8 cellular contexts compared by ENCODE assay signal in the genomic region with DNA sequence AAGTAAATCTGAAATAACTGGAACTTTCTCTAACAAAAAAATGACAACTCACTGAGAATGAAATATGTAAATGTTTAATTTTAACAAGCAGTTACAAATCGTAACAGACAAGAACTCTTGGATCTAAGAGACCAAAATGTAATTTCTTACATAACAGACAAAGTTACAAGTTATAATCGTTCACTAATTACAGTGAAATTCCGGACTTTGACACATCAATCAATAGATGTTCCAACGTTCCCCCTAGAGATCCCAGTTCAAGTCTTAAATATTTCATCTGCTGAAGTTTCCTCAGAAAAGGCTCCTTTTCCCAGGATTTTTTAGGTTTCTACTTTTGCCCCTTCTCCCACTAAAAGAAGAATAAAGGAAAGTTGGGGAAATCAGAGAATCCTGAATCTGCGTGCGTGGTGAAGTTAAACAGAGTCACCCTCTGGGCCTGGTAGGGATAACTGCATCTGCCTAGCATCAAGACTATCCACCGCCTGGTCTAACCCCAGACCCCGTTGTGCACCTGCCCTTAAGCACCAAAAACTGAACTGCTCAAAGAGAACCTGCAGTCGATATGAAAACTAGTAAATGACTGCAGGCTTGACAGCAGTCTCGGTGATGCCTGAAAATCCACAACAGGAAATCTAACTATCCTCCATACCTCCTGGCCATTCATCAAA. TPM values are rescaled to one million over a fixed set of nuclear protein-coding genes. Genes with fewer than 3 reads are reported as not detected.
DNase-seq lines count a peak whose midpoint lies in the region; ATAC-seq and TF ChIP-seq lines count a peak whose summit lies in the region.

No MANE protein-coding gene starts in this region.

- H3K36me3 Mint-ChIP-seq in mesothelial cell of epicardium, result peaks cover 1% of the 10 kb centered on the region

- H3K4me3 ChIP-seq in ACC112 (ENCODE audit: low read depth, low read length) (peak overlapping the region; percentile 88), GM12864 (ENCODE audit: low read depth, low read length) (peak overlapping the region; percentile 84), Panc1 (ENCODE audit: low read depth in 2 of 2, low read length in 2 of 2) (peak overlapping the region; percentile 66 to 89), upper lobe of right lung (peak overlapping the region; percentile 79)

- ATAC-seq in Panc1 (0 out of 2 replicates have a peak, but pooled peaks have one; percentile 5), upper lobe of right lung (no peak)

- TF ChIP-seq CTCF in GM12864 (IDR thresholded peaks at IDR 0.05; ENCODE audit: low read depth, low read length, missing control alignments) (no peak), Panc1 (IDR thresholded peaks at IDR 0.05) (no peak), mesothelial cell of epicardium (IDR thresholded peaks at IDR 0.05; ENCODE audit: unreplicated experiment) (no peak), upper lobe of right lung (IDR thresholded peaks at IDR 0.05) (no peak)

- DNase-seq in GM12864 (ENCODE audit: low read depth) (peak; percentile 60), Panc1 (ENCODE audit: low read depth, low spot score) (no peak), mesothelial cell of epicardium (ENCODE audit: low spot score in 2 of 2, unreplicated experiment in 2 of 2) (no peak), upper lobe of right lung (no peak), dedifferentiated amniotic fluid mesenchymal stem cell (ENCODE audit: extremely low spot score) (no peak), mucosa of gallbladder (ENCODE audit: low spot score) (no peak)
- peak; percentile 15 for DNase-seq in central memory CD4-positive, alpha-beta T cell

- peak overlapping the region; percentile 95 for H3K27ac Mint-ChIP-seq in mesothelial cell of epicardium

- no TSS peak for BruUV-seq in Panc1 (replicated peaks; lab: Mats Ljungman, UMichigan)

- in situ Hi-C loops in Panc1 (cut with HindIII; ENCODE audit: low pct_unique_long_range_greater_than_20kb, low sequenced_read_pairs), result no loop called here

- H3K4me1 ChIP-seq in ACC112 (ENCODE audit: control insufficient read depth, insufficient read depth, low read length, unreplicated experiment) (peaks cover 24% of the 10 kb centered on the region), Panc1 (ENCODE audit: control insufficient read depth, insufficient read depth, low read length) (peaks cover 9% of the 10 kb centered on the region), upper lobe of right lung (peaks cover 59% of the 10 kb centered on the region)

- POLR2A ChIA-PET in Panc1 (lab: Charles Lee), result no interaction called here

- CTCF ChIA-PET in Panc1 (lab: Charles Lee), result no interaction called here

- H3K9me3 ChIP-seq in Panc1 (ENCODE audit: control insufficient read depth, insufficient read depth, low read depth, low read length), result no peaks in the 10 kb centered on the region
- no peaks in the 10 kb centered on the region for H3K9me3 ChIP-seq in upper lobe of right lung

- H3K9me3 Mint-ChIP-seq in mesothelial cell of epicardium, result no peaks in the 10 kb centered on the region

- peaks cover 90% of the 10 kb centered on the region for H3K79me2 ChIP-seq in ACC112 (ENCODE audit: control insufficient read depth, insufficient read depth, low read length, unreplicated experiment)

- H3K36me3 ChIP-seq in ACC112 (ENCODE audit: insufficient read depth, low read length) (no peaks in the 10 kb centered on the region), Panc1 (ENCODE audit: control insufficient read depth, insufficient read depth, low read length) (no peaks in the 10 kb centered on the region), upper lobe of right lung (no peaks in the 10 kb centered on the region)

- H3K27me3 Mint-ChIP-seq in mesothelial cell of epicardium (ENCODE audit: low read depth), result no peaks in the 10 kb centered on the region

- H3K4me1 Mint-ChIP-seq in mesothelial cell of epicardium, result peaks cover 23% of the 10 kb centered on the region

- H3K27me3 ChIP-seq in ACC112 (ENCODE audit: insufficient read depth, low read length), result no peaks in the 10 kb centered on the region
- no peaks in the 10 kb centered on the region for H3K27me3 ChIP-seq in Panc1 (ENCODE audit: control insufficient read depth, insufficient read depth, low read length)
- H3K27me3 ChIP-seq in upper lobe of right lung, result no peaks in the 10 kb centered on the region

- peak overlapping the region; percentile 88 for H3K27ac ChIP-seq in ACC112 (ENCODE audit: low read depth, low read length)
- H3K27ac ChIP-seq in Panc1 (ENCODE audit: low read length), result peak overlapping the region; percentile 91
- H3K27ac ChIP-seq in upper lobe of right lung, result peak overlapping the region; percentile 99

- peak overlapping the region; percentile 82 for H3K4me3 Mint-ChIP-seq in mesothelial cell of epicardium

- H2AFZ ChIP-seq in ACC112 (ENCODE audit: low read length, unreplicated experiment), result peak overlapping the region; percentile 20

- intact Hi-C loops in Panc1 (cut with micrococcal nuclease; ENCODE audit: unreplicated experiment), result loop anchor here (10.0 kb wide), 2 partner anchors 63 to 187 kb away; no protein-coding TSS in a partner anchor
- intact Hi-C loops in upper lobe of right lung (cut with DNase I), result loop anchor here (10.0 kb wide), 1 partner anchor 63 kb away; no protein-coding TSS in a partner anchor

RNA-seq across cellular contexts. Expression of a gene that starts 2.3 kb away (rescaled TPM):
- total RNA-seq in Panc1 (2021; ENCODE audit: unreplicated experiment) (16.2 TPM), mesothelial cell of epicardium (15.8 to 18.1 TPM (median 16.7 TPM) in 3 replicates), upper lobe of right lung (44.0 TPM), mucosa of gallbladder (45.3 TPM)
- polyA plus RNA-seq in Panc1 (2012; ENCODE audit: insufficient read length), result 16.9 TPM

Comparison
In these comparisons a context has a peak if more than half of its experiments do, and no peak if none do; other contexts are left out.
1. DNase-seq: peak in GM12864 (single experiment) and central memory CD4-positive, alpha-beta T cell (single experiment); none in Panc1 (single experiment), mesothelial cell of epicardium (0 of 2), upper lobe of right lung (single experiment), dedifferentiated amniotic fluid mesenchymal stem cell (single experiment) and mucosa of gallbladder (single experiment).
2. Peak in every context shown above with its lines, with median percentiles within 50 percentile points of each other: H3K27ac ChIP-seq and H3K4me3 ChIP-seq.